8 cellular contexts compared by ENCODE assay signal in the genomic region with DNA sequence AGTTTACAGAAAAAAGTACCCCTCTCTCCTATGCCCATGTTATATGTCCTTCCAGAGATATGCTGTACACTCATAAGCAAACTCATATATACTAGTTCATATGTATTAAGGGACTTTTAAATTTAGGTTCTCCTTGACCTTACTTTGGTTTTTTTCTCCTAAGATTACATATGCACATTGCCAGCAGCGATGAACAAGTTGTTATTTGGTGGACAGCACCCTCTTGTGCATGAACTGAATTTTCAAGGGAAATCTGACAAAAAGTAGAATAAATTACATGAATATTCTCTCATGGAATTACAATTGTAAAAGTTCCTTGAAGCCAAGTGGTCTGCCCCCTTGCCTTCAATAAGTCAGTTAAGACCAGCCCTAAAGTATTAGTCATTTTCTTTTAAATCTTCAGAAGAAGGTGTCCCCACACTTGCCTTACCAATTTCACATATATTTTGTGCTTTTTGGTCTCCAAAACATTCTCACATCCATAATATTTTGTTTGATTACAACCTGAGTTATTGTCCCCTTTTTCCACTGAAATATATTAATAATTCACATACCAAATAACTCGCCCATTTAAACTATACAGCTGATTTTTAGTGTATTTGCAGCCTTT. TPM values are rescaled to one million over a fixed set of nuclear protein-coding genes. Genes with fewer than 3 reads are reported as not detected.
A peak's percentile ranks its signal among the peaks of the same experiment; 100 is the strongest.
DNase-seq lines count a peak whose midpoint lies in the region; ATAC-seq, FAIRE-seq and TF ChIP-seq lines count a peak whose summit lies in the region.

No MANE protein-coding gene starts in this region.

- no peaks in the 10 kb centered on the region for H3K9me1 ChIP-seq in endothelial cell of umbilical vein (replicated peaks; ENCODE audit: control insufficient read depth, extremely low read depth, insufficient read depth, low read length)

- dilution Hi-C loops in endothelial cell of umbilical vein (cut with MboI; ENCODE audit: extremely low pct_ligation_motif_present, low sequenced_read_pairs) = no loop called here

- H3K4me3 ChIP-seq in NT2/D1 (ENCODE audit: insufficient read length, low read depth) (no peak overlapping the region), endothelial cell of umbilical vein (replicated peaks in 1 of 3; ENCODE audit: insufficient read depth in 1 of 3, low read depth in 1 of 3, low read length in 3 of 3) (no peak overlapping the region)

- DNase-seq in SKM-1 treated with dmso at 0.1 percent for 144 hours (lab: John Stamatoyannopoulos, UW; ENCODE audit: unreplicated experiment) (peak; percentile 10), SKM-1 (lab: John Stamatoyannopoulos, UW; ENCODE audit: unreplicated experiment) (no peak), NT2/D1 (ENCODE audit: low read depth, low spot score) (peak; percentile 3), endothelial cell of umbilical vein (ENCODE audit: low read depth, low spot score) (peak; percentile 74), midbrain (lab: John Stamatoyannopoulos, UW) (peak; percentile 81), posterior vena cava (ENCODE audit: low spot score) (no peak)

- CTCF ChIA-PET in endothelial cell of umbilical vein (lab: Charles Lee) = interaction anchor here (0.8 to 3.1 kb wide), 6 partner anchors 82 to 498 kb away, joined by 3 to 24 read pairs (median 8); no protein-coding TSS in a partner anchor

- no peak overlapping the region for H2AFZ ChIP-seq in endothelial cell of umbilical vein (ENCODE audit: low read depth, low read length)

- H3K4me1 ChIP-seq in NT2/D1 (ENCODE audit: insufficient read depth, insufficient read length) = no peaks in the 10 kb centered on the region
- H3K4me1 ChIP-seq in endothelial cell of umbilical vein (ENCODE audit: control insufficient read depth, extremely low read depth, insufficient read depth, low read length) = no peaks in the 10 kb centered on the region

- FAIRE-seq in endothelial cell of umbilical vein (lab: Jason Lieb, UNC) = peak; percentile 55

- intact Hi-C loops in endothelial cell of umbilical vein (cut with micrococcal nuclease) = loop anchor here (1.0 to 5.0 kb wide), 6 partner anchors 84 to 636 kb away; partner anchors contain the start of gene INPP4B
- intact Hi-C loops in posterior vena cava (cut with DNase I) = loop anchor here (10.0 kb wide), 1 partner anchor 278 kb away; no protein-coding TSS in a partner anchor

- TF ChIP-seq POLR2A in endothelial cell of umbilical vein (IDR thresholded peaks at IDR 0.05; ENCODE audit: low read depth, low read length) = no peak

- H3K36me3 ChIP-seq in NT2/D1 (ENCODE audit: insufficient read depth, insufficient read length, low read length) = no peaks in the 10 kb centered on the region
- no peaks in the 10 kb centered on the region for H3K36me3 ChIP-seq in endothelial cell of umbilical vein (ENCODE audit: control insufficient read depth in 2 of 2, extremely low read depth in 1 of 2, insufficient read depth in 2 of 2, low read length in 2 of 2)

- H3K9me3 ChIP-seq in NT2/D1 (ENCODE audit: insufficient read depth, low read length) (no peaks in the 10 kb centered on the region), endothelial cell of umbilical vein (replicated peaks; ENCODE audit: control insufficient read depth, insufficient read depth, low read length) (no peaks in the 10 kb centered on the region)

- H3K27me3 ChIP-seq in NT2/D1 (ENCODE audit: insufficient read depth, insufficient read length) = no peaks in the 10 kb centered on the region
- H3K27me3 ChIP-seq in endothelial cell of umbilical vein (ENCODE audit: control insufficient read depth in 2 of 2, insufficient read depth in 2 of 2, low read length in 2 of 2) = no peaks in the 10 kb centered on the region

- no peaks in the 10 kb centered on the region for H3K79me2 ChIP-seq in endothelial cell of umbilical vein (ENCODE audit: control insufficient read depth, insufficient read depth, low read length)

- no peaks in the 10 kb centered on the region for H4K20me1 ChIP-seq in endothelial cell of umbilical vein (replicated peaks; ENCODE audit: control insufficient read depth, extremely low read depth, insufficient read depth, low read length)

- ATAC-seq in HG02852 (IDR thresholded peaks at IDR 0.05; ENCODE audit: unreplicated experiment) (peak; percentile 51), HG02763 (IDR thresholded peaks at IDR 0.05; ENCODE audit: unreplicated experiment) (no peak)

- no peak overlapping the region for H3K27ac ChIP-seq in endothelial cell of umbilical vein (ENCODE audit: insufficient read depth, low read depth, low read length)

- TF ChIP-seq CTCF in endothelial cell of umbilical vein (IDR thresholded peaks at IDR 0.05; ENCODE audit: extremely low read depth in 1 of 2, insufficient read depth in 1 of 2, low read depth in 1 of 2, low read length in 2 of 2) = peak; percentile 26 to 42

- no peak overlapping the region for H3K4me2 ChIP-seq in endothelial cell of umbilical vein (ENCODE audit: insufficient read depth, low read length)

- BruUV-seq in endothelial cell of umbilical vein (replicated peaks; lab: Mats Ljungman, UMichigan) = no TSS peak

- H3K9ac ChIP-seq in NT2/D1 (ENCODE audit: insufficient read length, low read depth) = no peak overlapping the region
- no peak overlapping the region for H3K9ac ChIP-seq in endothelial cell of umbilical vein (replicated peaks; ENCODE audit: extremely low read depth, insufficient read depth, low read length)

- POLR2A ChIA-PET in endothelial cell of umbilical vein (lab: Charles Lee) = no interaction called here

TF ChIP-seq in endothelial cell of umbilical vein, 7 proteins besides CTCF, POLR2A, EP300 and RAD21:
- TF ChIP-seq POLR2AphosphoS5 (IDR thresholded peaks at IDR 0.05; ENCODE audit: insufficient read depth, low read depth, low read length) = no peak
- TF ChIP-seq MYC (IDR thresholded peaks at IDR 0.05; ENCODE audit: low read depth, low read length) = no peak
- no peak for TF ChIP-seq FOS (IDR thresholded peaks at IDR 0.05; ENCODE audit: borderline replicate concordance, insufficient read depth, low read length)
- no peak for TF ChIP-seq EZH2 (IDR thresholded peaks at IDR 0.05; ENCODE audit: borderline replicate concordance, low read depth, low read length, severe bottlenecking)
- TF ChIP-seq JUN (IDR thresholded peaks at IDR 0.05; ENCODE audit: borderline replicate concordance, insufficient read depth, insufficient read length, low read depth) = no peak
- TF ChIP-seq, protein P1, sequence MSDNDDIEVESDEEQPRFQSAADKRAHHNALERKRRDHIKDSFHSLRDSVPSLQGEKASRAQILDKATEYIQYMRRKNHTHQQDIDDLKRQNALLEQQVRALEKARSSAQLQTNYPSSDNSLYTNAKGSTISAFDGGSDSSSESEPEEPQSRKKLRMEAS (IDR thresholded peaks at IDR 0.05; ENCODE audit: insufficient read depth, insufficient read length) = no peak
- no peak for TF ChIP-seq GATA2 (IDR thresholded peaks at IDR 0.05; ENCODE audit: insufficient read depth, insufficient read length, low read depth, low read length)

RNA-seq across cellular contexts. Expression of gene SMARCA5, which starts 30.6 kb away (rescaled TPM):
- total RNA-seq in endothelial cell of umbilical vein (54.4 and 57.6 TPM in 2 replicates), posterior vena cava (10 to 100 TPM; 34.2 to 36.6 TPM)
- polyA plus RNA-seq in endothelial cell of umbilical vein = 5.6 and 7.9 TPM in 2 replicates
- 10.4 and 11.3 TPM in 2 replicates for polyA plus RNA-seq in endothelial cell of umbilical vein (2011; cell fraction: cytosol; rRNA removed)
- 17.6 and 27.3 TPM in 2 replicates for polyA plus RNA-seq in endothelial cell of umbilical vein (2011; cell fraction: nucleus; rRNA removed)
- 33.7 and 44.6 TPM in 2 replicates for polyA plus RNA-seq in endothelial cell of umbilical vein (2012)
- polyA minus RNA-seq in endothelial cell of umbilical vein = 21.3 and 21.8 TPM in 2 replicates
- 17.2 TPM for polyA minus RNA-seq in endothelial cell of umbilical vein (2011; cell fraction: cytosol; rRNA and poly(A)+ RNA removed)
- polyA minus RNA-seq in endothelial cell of umbilical vein (2011; cell fraction: nucleus; rRNA and poly(A)+ RNA removed) = 44.5 and 54.7 TPM in 2 replicates

Comparison
In these comparisons a context has a peak if more than half of its experiments do, and no peak if none do; other contexts are left out.
1. DNase-seq: peak in SKM-1 treated with dmso at 0.1 percent for 144 hours (single experiment), NT2/D1 (single experiment), endothelial cell of umbilical vein (single experiment) and midbrain (single experiment); none in SKM-1 (single experiment) and posterior vena cava (single experiment).